ENCODE assay signal across 9 cellular contexts in the genomic region with DNA sequence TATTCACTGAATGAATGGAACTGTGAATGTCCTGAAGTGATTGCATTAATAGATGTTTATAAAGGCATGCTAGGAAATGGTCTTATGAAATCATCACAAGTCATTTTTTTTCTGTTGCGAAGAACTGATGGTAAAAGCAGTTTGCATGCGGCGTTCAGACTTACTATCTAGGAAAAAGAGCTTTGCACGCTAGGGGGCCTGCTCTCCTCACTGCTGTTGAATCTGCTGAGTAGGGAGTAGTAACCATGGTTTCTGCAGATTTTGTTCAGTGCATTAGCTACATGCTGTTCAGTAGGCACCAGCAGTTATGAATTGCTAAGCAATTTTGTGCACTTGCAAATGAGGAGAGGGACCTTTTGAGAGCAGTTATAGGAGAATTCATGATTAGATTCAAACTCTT. TPM values are rescaled to one million over a fixed set of nuclear protein-coding genes. Genes with fewer than 3 reads are reported as not detected.
A peak's percentile ranks its signal among the peaks of the same experiment; 100 is the strongest.
DNase-seq lines count a peak whose midpoint lies in the region; ATAC-seq, FAIRE-seq and TF ChIP-seq lines count a peak whose summit lies in the region.
"Had no signal": no experiment of that assay in that cellular context is flagged by ENCODE, and none has a peak within 500 bp of the region (broad histone marks: within the 10 kb centered on the region; RNA-seq: fewer than 3 reads in every experiment).

No MANE protein-coding gene starts in this region.

- H3K36me3 Mint-ChIP-seq in Caco-2 (ENCODE audit: insufficient read depth, unreplicated experiment) (peaks cover 95% of the 10 kb centered on the region), neural crest cell (ENCODE audit: low read depth) (peaks cover 29% of the 10 kb centered on the region)
- peaks cover 13 to 65% of the 10 kb centered on the region in 2 donors for H3K36me3 Mint-ChIP-seq in activated T-cell treated with anti-CD3 and anti-CD28 coated beads, Interleukin-2, amount 50 U/mL, for 72 hours (ENCODE audit: insufficient read depth in 2 of 2)

- TF ChIP-seq POLR2A in endothelial cell of umbilical vein (IDR thresholded peaks at IDR 0.05; ENCODE audit: low read depth, low read length): no peak

- TF ChIP-seq CTCF in Caco-2 (IDR thresholded peaks at IDR 0.05; ENCODE audit: insufficient read depth in 1 of 2, low read depth in 1 of 2, low read length in 1 of 2, severe bottlenecking in 1 of 2, unreplicated experiment in 1 of 2) (peak; percentile 56 to 75), endothelial cell of umbilical vein (IDR thresholded peaks at IDR 0.05; ENCODE audit: extremely low read depth in 1 of 2, insufficient read depth in 1 of 2, low read depth in 1 of 2, low read length in 2 of 2) (peak; percentile 24 to 42), neural crest cell (conservative IDR thresholded peaks at IDR 0.05) (peak; percentile 66)

- BruUV-seq in Caco-2 (replicated peaks; lab: Mats Ljungman, UMichigan): no TSS peak
- BruUV-seq in endothelial cell of umbilical vein (replicated peaks; lab: Mats Ljungman, UMichigan): no TSS peak

- CTCF ChIA-PET in Caco-2 (lab: Charles Lee) (interaction anchor here (0.7 to 1.1 kb wide), 4 partner anchors 84 to 863 kb away, joined by 3 to 8 read pairs (median 4); no protein-coding TSS in a partner anchor), endothelial cell of umbilical vein (lab: Charles Lee) (interaction anchor here (0.7 to 4.3 kb wide), 13 partner anchors 8 to 866 kb away, joined by 3 to 49 read pairs (median 4); no protein-coding TSS in a partner anchor)

- POLR2A ChIA-PET in Caco-2 (lab: Charles Lee) (no interaction called here), endothelial cell of umbilical vein (lab: Charles Lee) (no interaction called here)

- no peak for ATAC-seq in activated T-cell treated with anti-CD3 and anti-CD28 coated beads, Interleukin-2, amount 50 U/mL, for 72 hours (replicated peaks in 1 of 2)
- ATAC-seq in GM21390 (IDR thresholded peaks at IDR 0.05; ENCODE audit: unreplicated experiment): no peak

- no peak overlapping the region for H2AFZ ChIP-seq in endothelial cell of umbilical vein (ENCODE audit: low read depth, low read length)

- intact Hi-C loops in Caco-2 (cut with micrococcal nuclease; ENCODE audit: unreplicated experiment): loop anchor here (1.0 to 10.0 kb wide), 3 partner anchors 146 to 291 kb away; no protein-coding TSS in a partner anchor
- intact Hi-C loops in endothelial cell of umbilical vein (cut with micrococcal nuclease): loop anchor here (1.0 kb wide), 1 partner anchor 485 kb away; no protein-coding TSS in a partner anchor

- H3K9ac ChIP-seq in endothelial cell of umbilical vein (replicated peaks; ENCODE audit: extremely low read depth, insufficient read depth, low read length): no peak overlapping the region

- FAIRE-seq in endothelial cell of umbilical vein (lab: Jason Lieb, UNC): peak; percentile 33

- dilution Hi-C loops in endothelial cell of umbilical vein (cut with MboI; ENCODE audit: extremely low pct_ligation_motif_present, low sequenced_read_pairs): no loop called here

- H3K4me1 ChIP-seq in Caco-2 (no peaks in the 10 kb centered on the region), endothelial cell of umbilical vein (ENCODE audit: control insufficient read depth, extremely low read depth, insufficient read depth, low read length) (no peaks in the 10 kb centered on the region)

- H3K36me3 ChIP-seq in Caco-2 (ENCODE audit: control insufficient read depth, insufficient read depth, low read length) (peaks cover 1% of the 10 kb centered on the region; the same call in 1 of the 2 replicates), endothelial cell of umbilical vein (ENCODE audit: control insufficient read depth in 2 of 2, extremely low read depth in 1 of 2, insufficient read depth in 2 of 2, low read length in 2 of 2) (peaks cover 0 to 25% of the 10 kb centered on the region in 2 experiments), H7 (replicated peaks; ENCODE audit: control insufficient read depth, insufficient read depth, low read length) (peaks cover 35% of the 10 kb centered on the region)

- H3K27ac Mint-ChIP-seq in Caco-2 (ENCODE audit: unreplicated experiment): no peak overlapping the region
- no peak overlapping the region for H3K27ac Mint-ChIP-seq in neural crest cell (ENCODE audit: unreplicated experiment)
- H3K27ac Mint-ChIP-seq in activated T-cell treated with anti-CD3 and anti-CD28 coated beads, Interleukin-2, amount 50 U/mL, for 72 hours: no peak overlapping the region
- H3K27ac Mint-ChIP-seq: dendritic cell treated with granulocyte-macrophage colony-stimulating factor and Interleukin-4, amounts not matched to agents 40 ng/mL and 50 ng/mL, for 4 days had no signal

- H3K4me2 ChIP-seq in endothelial cell of umbilical vein (ENCODE audit: insufficient read depth, low read length): no peak overlapping the region

- no peaks in the 10 kb centered on the region for H3K9me3 Mint-ChIP-seq in Caco-2 (ENCODE audit: unreplicated experiment)
- H3K9me3 Mint-ChIP-seq in neural crest cell: no peaks in the 10 kb centered on the region
- H3K9me3 Mint-ChIP-seq in activated T-cell treated with anti-CD3 and anti-CD28 coated beads, Interleukin-2, amount 50 U/mL, for 72 hours: no peaks in the 10 kb centered on the region
- H3K9me3 Mint-ChIP-seq: dendritic cell treated with granulocyte-macrophage colony-stimulating factor and Interleukin-4, amounts not matched to agents 40 ng/mL and 50 ng/mL, for 4 days had no signal

- peaks cover 5% of the 10 kb centered on the region for H3K79me2 ChIP-seq in endothelial cell of umbilical vein (ENCODE audit: control insufficient read depth, insufficient read depth, low read length)

- no peaks in the 10 kb centered on the region for H4K20me1 ChIP-seq in endothelial cell of umbilical vein (replicated peaks; ENCODE audit: control insufficient read depth, extremely low read depth, insufficient read depth, low read length)

- H3K4me1 Mint-ChIP-seq in Caco-2 (ENCODE audit: low read depth, unreplicated experiment): peaks cover 7% of the 10 kb centered on the region
- peaks cover 5% of the 10 kb centered on the region for H3K4me1 Mint-ChIP-seq in neural crest cell
- no peaks in the 10 kb centered on the region for H3K4me1 Mint-ChIP-seq in activated T-cell treated with anti-CD3 and anti-CD28 coated beads, Interleukin-2, amount 50 U/mL, for 72 hours (ENCODE audit: low read depth)

- DNase-seq in Caco-2 (peak; percentile 43 to 66), NCI-H226 (peak; percentile 22), endothelial cell of umbilical vein (ENCODE audit: low read depth, low spot score) (peak; percentile 33), neural crest cell (ENCODE audit: low read depth, low spot score) (peak; percentile 37), H7 (no peak), NCI-H2171 (lab: John Stamatoyannopoulos, UW) (no peak)
- no peak for DNase-seq in activated T-cell treated with anti-CD3 and anti-CD28 coated beads, Interleukin-2, amount 50 U/mL, for 72 hours

- H3K4me3 Mint-ChIP-seq in Caco-2 (ENCODE audit: unreplicated experiment) (no peak overlapping the region), neural crest cell (no peak overlapping the region)
- no peak overlapping the region for H3K4me3 Mint-ChIP-seq in activated T-cell treated with anti-CD3 and anti-CD28 coated beads, Interleukin-2, amount 50 U/mL, for 72 hours
- H3K4me3 Mint-ChIP-seq: dendritic cell treated with granulocyte-macrophage colony-stimulating factor and Interleukin-4, amounts not matched to agents 40 ng/mL and 50 ng/mL, for 4 days had no signal

- H3K27me3 Mint-ChIP-seq in Caco-2 (ENCODE audit: insufficient read depth, unreplicated experiment): no peaks in the 10 kb centered on the region
- H3K27me3 Mint-ChIP-seq in neural crest cell (ENCODE audit: low read depth): no peaks in the 10 kb centered on the region
- H3K27me3 Mint-ChIP-seq in activated T-cell treated with anti-CD3 and anti-CD28 coated beads, Interleukin-2, amount 50 U/mL, for 72 hours (ENCODE audit: low read depth): no peaks in the 10 kb centered on the region
- H3K27me3 Mint-ChIP-seq: dendritic cell treated with granulocyte-macrophage colony-stimulating factor and Interleukin-4, amounts not matched to agents 40 ng/mL and 50 ng/mL, for 4 days had no signal

- H3K4me3 ChIP-seq in Caco-2 (ENCODE audit: low read depth, low read length): no peak overlapping the region
- no peak overlapping the region for H3K4me3 ChIP-seq in endothelial cell of umbilical vein (replicated peaks in 1 of 3; ENCODE audit: insufficient read depth in 1 of 3, low read depth in 1 of 3, low read length in 3 of 3)
- H3K4me3 ChIP-seq in H7 (ENCODE audit: insufficient read depth, low read depth, low read length): no peak overlapping the region

- H3K27me3 ChIP-seq in Caco-2 (replicated peaks; ENCODE audit: control insufficient read depth, insufficient read depth, low read length) (no peaks in the 10 kb centered on the region), endothelial cell of umbilical vein (ENCODE audit: control insufficient read depth in 2 of 2, insufficient read depth in 2 of 2, low read length in 2 of 2) (no peaks in the 10 kb centered on the region), H7 (ENCODE audit: control insufficient read depth, insufficient read depth, low read length) (no peaks in the 10 kb centered on the region)

- no peak overlapping the region for H3K27ac ChIP-seq in endothelial cell of umbilical vein (ENCODE audit: insufficient read depth, low read depth, low read length)

- no peaks in the 10 kb centered on the region for H3K9me3 ChIP-seq in Caco-2
- H3K9me3 ChIP-seq in endothelial cell of umbilical vein (replicated peaks; ENCODE audit: control insufficient read depth, insufficient read depth, low read length): no peaks in the 10 kb centered on the region

- H3K9me1 ChIP-seq in endothelial cell of umbilical vein (replicated peaks; ENCODE audit: control insufficient read depth, extremely low read depth, insufficient read depth, low read length): no peaks in the 10 kb centered on the region

TF ChIP-seq in endothelial cell of umbilical vein, 7 proteins besides CTCF, POLR2A, EP300 and RAD21 (continues in another document):
- TF ChIP-seq POLR2AphosphoS5 (IDR thresholded peaks at IDR 0.05; ENCODE audit: insufficient read depth, low read depth, low read length) (no peak), MYC (IDR thresholded peaks at IDR 0.05; ENCODE audit: low read depth, low read length) (no peak)

RNA-seq across cellular contexts. Expression of a gene that starts 57.9 kb away (rescaled TPM):
- total RNA-seq in Caco-2 (2022) (130 and 145 TPM in 2 replicates), endothelial cell of umbilical vein (66.2 and 72.9 TPM in 2 replicates), neural crest cell (191 and 202 TPM in 2 replicates)
- polyA plus RNA-seq in endothelial cell of umbilical vein: 3.8 and 6.4 TPM in 2 replicates
- 22.2 and 23.2 TPM in 2 replicates for polyA plus RNA-seq in endothelial cell of umbilical vein (2011; cell fraction: cytosol; rRNA removed)
- 34.5 and 55.7 TPM in 2 replicates for polyA plus RNA-seq in endothelial cell of umbilical vein (2011; cell fraction: nucleus; rRNA removed)
- polyA plus RNA-seq in endothelial cell of umbilical vein (2012): 20.3 and 71.4 TPM in 2 replicates
- polyA minus RNA-seq in endothelial cell of umbilical vein: 10.5 and 12.0 TPM in 2 replicates
- 35.9 TPM for polyA minus RNA-seq in endothelial cell of umbilical vein (2011; cell fraction: cytosol; rRNA and poly(A)+ RNA removed)
- polyA minus RNA-seq in endothelial cell of umbilical vein (2011; cell fraction: nucleus; rRNA and poly(A)+ RNA removed): 16.9 and 28.9 TPM in 2 replicates
- total RNA-seq in activated T-cell treated with anti-CD3 and anti-CD28 coated beads, Interleukin-2, amount 50 U/mL, for 72 hours: 10 to 100 TPM; 87.2 to 96.3 TPM
- total RNA-seq in H7 (2014; rRNA removed; shearing (Covaris generic)): 76.7 and 167 TPM in 2 replicates

Comparison
In these comparisons a context has a peak if more than half of its experiments do, and no peak if none do; other contexts are left out.
1. DNase-seq: peak in Caco-2 (2 of 2), NCI-H226 (single experiment), endothelial cell of umbilical vein (single experiment) and neural crest cell (single experiment); none in activated T-cell treated with anti-CD3 and anti-CD28 coated beads, Interleukin-2, amount 50 U/mL, for 72 hours (0 of 2), H7 (single experiment) and NCI-H2171 (single experiment).
2. Peak in every context shown above with its lines, with median percentiles within 50 percentile points of each other: CTCF ChIP-seq.